13 cellular contexts compared by ENCODE assay signal in genomic region chr22:47997052-47997568, GRCh38.
A peak's percentile ranks its signal among the peaks of the same experiment; 100 is the strongest.
DNase-seq lines count a peak whose midpoint lies in the region; ATAC-seq and TF ChIP-seq lines count a peak whose summit lies in the region.
"Had no signal": no experiment of that assay in that cellular context is flagged by ENCODE, and none has a peak within 500 bp of the region (broad histone marks: within the 10 kb centered on the region; RNA-seq: fewer than 3 reads in every experiment).

No MANE protein-coding gene starts in this region.

- H3K79me2 ChIP-seq in OCI-LY3 (ENCODE audit: low read length) (no peaks in the 10 kb centered on the region), neural progenitor cell (ENCODE audit: low read depth) (no peaks in the 10 kb centered on the region)

- no peak overlapping the region; the same call in 1 of the 2 replicates for H3K4me3 ChIP-seq in OCI-LY3 (ENCODE audit: low read length)
- H3K4me3 ChIP-seq in neural progenitor cell: no peak overlapping the region
- no peak overlapping the region for H3K4me3 ChIP-seq in esophagus squamous epithelium
- H3K4me3 ChIP-seq: SJSA1 had no signal

- H2AFZ ChIP-seq in OCI-LY3 (ENCODE audit: low read depth, low read length) (no peak overlapping the region), neural progenitor cell (replicated peaks) (no peak overlapping the region)

- peak overlapping the region; percentile 78 for H3K27ac ChIP-seq in OCI-LY3 (ENCODE audit: low read length)
- H3K27ac ChIP-seq in neural progenitor cell: no peak overlapping the region
- no peak overlapping the region for H3K27ac ChIP-seq in esophagus squamous epithelium
- H3K27ac ChIP-seq: SJSA1 had no signal

- no peak for ATAC-seq in HG03469 (IDR thresholded peaks at IDR 0.05; ENCODE audit: unreplicated experiment)

- H3K36me3 ChIP-seq in OCI-LY3 (replicated peaks; ENCODE audit: low read depth, low read length) (peaks cover 5% of the 10 kb centered on the region), neural progenitor cell (no peaks in the 10 kb centered on the region), esophagus squamous epithelium (no peaks in the 10 kb centered on the region)
- H3K36me3 ChIP-seq: SJSA1 had no signal

- peak overlapping the region; percentile 22; the same call in 1 of the 2 replicates for H3K9ac ChIP-seq in OCI-LY3 (ENCODE audit: low read length)
- H3K9ac ChIP-seq in neural progenitor cell: no peak overlapping the region

- H3K36me3 Mint-ChIP-seq in IgD-negative memory B cell (peaks cover 3% of the 10 kb centered on the region), neural progenitor cell (no peaks in the 10 kb centered on the region)
- H3K36me3 Mint-ChIP-seq: CD4-positive, CD25-positive, alpha-beta regulatory T cell had no signal

- H3K27me3 ChIP-seq in OCI-LY3 (ENCODE audit: low read depth, low read length): no peaks in the 10 kb centered on the region
- H3K27me3 ChIP-seq in neural progenitor cell: no peaks in the 10 kb centered on the region
- peaks cover 0 to 8% (median 0%) of the 10 kb centered on the region in 4 donors for H3K27me3 ChIP-seq in esophagus squamous epithelium
- H3K27me3 ChIP-seq: SJSA1 had no signal

- H3F3A ChIP-seq in neural progenitor cell (ENCODE audit: low read depth): no peaks in the 10 kb centered on the region

- peaks cover 30% of the 10 kb centered on the region for H3K4me1 ChIP-seq in OCI-LY3 (ENCODE audit: low read length)
- no peaks in the 10 kb centered on the region for H3K4me1 ChIP-seq in neural progenitor cell
- no peaks in the 10 kb centered on the region for H3K4me1 ChIP-seq in esophagus squamous epithelium
- H3K4me1 ChIP-seq: Caco-2, SJSA1 had no signal

- intact Hi-C loops in esophagus squamous epithelium (cut with DNase I): no loop called here

- H3K4me3 Mint-ChIP-seq in IgD-negative memory B cell (no peak overlapping the region), neural progenitor cell (no peak overlapping the region)
- H3K4me3 Mint-ChIP-seq: CD4-positive, CD25-positive, alpha-beta regulatory T cell had no signal

- TF ChIP-seq CTCF in OCI-LY3 (IDR thresholded peaks at IDR 0.05; ENCODE audit: low read depth, low read length): no peak
- no peak for TF ChIP-seq CTCF in neural progenitor cell (IDR thresholded peaks at IDR 0.05)
- no peak for TF ChIP-seq CTCF in esophagus squamous epithelium (IDR thresholded peaks at IDR 0.05)

- H3K27ac Mint-ChIP-seq in IgD-negative memory B cell (peak overlapping the region in 2 of 3 donors; percentile 4 to 9), neural progenitor cell (peak overlapping the region; percentile 8)
- H3K27ac Mint-ChIP-seq: CD4-positive, CD25-positive, alpha-beta regulatory T cell had no signal

- peak overlapping the region; percentile 38 for H3K4me2 ChIP-seq in OCI-LY3 (ENCODE audit: low read length)
- no peak overlapping the region for H3K4me2 ChIP-seq in neural progenitor cell

- H3K27me3 Mint-ChIP-seq in IgD-negative memory B cell (peaks cover 3% of the 10 kb centered on the region), neural progenitor cell (ENCODE audit: insufficient read depth, low read depth) (peaks cover 2% of the 10 kb centered on the region)

- H3K9me3 Mint-ChIP-seq in IgD-negative memory B cell (peaks cover 0 to 3% (median 0%) of the 10 kb centered on the region in 3 donors), neural progenitor cell (peaks cover 3% of the 10 kb centered on the region)

- H3K4me1 Mint-ChIP-seq in IgD-negative memory B cell (peaks cover 4 to 8% (median 6%) of the 10 kb centered on the region in 3 donors), neural progenitor cell (peaks cover 18% of the 10 kb centered on the region)
- H3K4me1 Mint-ChIP-seq: CD4-positive, CD25-positive, alpha-beta regulatory T cell had no signal

- TF ChIP-seq POLR2A in esophagus squamous epithelium (IDR thresholded peaks at IDR 0.05): no peak

- H4K20me1 ChIP-seq in OCI-LY3 (ENCODE audit: insufficient read depth, low read length): no peaks in the 10 kb centered on the region
- no peaks in the 10 kb centered on the region for H4K20me1 ChIP-seq in neural progenitor cell (ENCODE audit: low read depth)

- WGBS in esophagus squamous epithelium, 2 donors: 56 to 81% methylated on average over 4 to 5 of the region's 9 CpGs

- DNase-seq in iPS-NIHi11 (ENCODE audit: low spot score) (peak; percentile 31), neural progenitor cell (ENCODE audit: low spot score) (peak; percentile 40), dermis blood vessel endothelial cell (no peak), esophagus squamous epithelium (lab: John Stamatoyannopoulos, UW) (no peak)
- DNase-seq: Caco-2; CD4-positive, CD25-positive, alpha-beta regulatory T cell; H7; NCI-H2029; OCI-M1 had no signal

- H3K9me3 ChIP-seq in OCI-LY3 (ENCODE audit: insufficient read depth, low read length): peaks cover 7% of the 10 kb centered on the region; the same call in 1 of the 2 replicates
- no peaks in the 10 kb centered on the region for H3K9me3 ChIP-seq in neural progenitor cell (ENCODE audit: low read depth)
- H3K9me3 ChIP-seq in esophagus squamous epithelium: no peaks in the 10 kb centered on the region
- H3K9me3 ChIP-seq: Caco-2, SJSA1 had no signal

Comparison
In these comparisons a context has a peak if more than half of its experiments do, and no peak if none do; other contexts are left out.
1. DNase-seq: peak in iPS-NIHi11 (single experiment) and neural progenitor cell (single experiment); none in dermis blood vessel endothelial cell (single experiment) and esophagus squamous epithelium (single experiment).